Comparison of ENCODE assay signal across 6 cellular contexts in genomic region chr5:142013734-142014495, GRCh38. TPM values are rescaled to one million over a fixed set of nuclear protein-coding genes. Genes with fewer than 3 reads are reported as not detected.
DNase-seq lines count a peak whose midpoint lies in the region; ATAC-seq, FAIRE-seq and TF ChIP-seq lines count a peak whose summit lies in the region.

No MANE protein-coding gene starts in this region.

- peak overlapping the region; percentile 56 for H3K4me3 ChIP-seq in K562

- H3K9me1 ChIP-seq in K562 (ENCODE audit: control insufficient read depth, insufficient read depth, low read length): no peaks in the 10 kb centered on the region

- peak overlapping the region; percentile 93 for H3K4me2 ChIP-seq in K562 (ENCODE audit: insufficient read depth, low read length)

- intact Hi-C loops in K562 (cut with micrococcal nuclease): loop anchor here (2.0 kb wide), 1 partner anchor 45 kb away; the partner anchor contains the start of gene RNF14

- no TSS peak for BruUV-seq in K562 (replicated peaks; lab: Mats Ljungman, UMichigan)

- peaks cover 15% of the 10 kb centered on the region for H3K79me2 ChIP-seq in K562 (ENCODE audit: control insufficient read depth, insufficient read depth, low read length)

- no peak for TF ChIP-seq POLR2A in K562 (conservative IDR thresholded peaks at IDR 0.05)

- CTCF ChIA-PET in K562 (lab: Yijun Ruan, JAX; ENCODE audit: low intra/inter-chr PET ratio): interaction anchor here (0.8 to 1.3 kb wide), 2 partner anchors 43 to 129 kb away, joined by 3 read pairs; no protein-coding TSS in a partner anchor

- peak overlapping the region; percentile 85 to 87 for H3K9ac ChIP-seq in K562 (ENCODE audit: insufficient read depth in 1 of 2, low read depth in 2 of 2, low read length in 2 of 2)

- H3K27ac Mint-ChIP-seq in neural crest cell (ENCODE audit: unreplicated experiment): no peak overlapping the region

- H3K27ac ChIP-seq in K562 (ENCODE audit: extremely low read depth, low read depth, low read length): peak overlapping the region; percentile 91

- FAIRE-seq in K562 (lab: Jason Lieb, UNC): no peak

- H4K20me1 ChIP-seq in K562 (replicated peaks; ENCODE audit: control insufficient read depth, insufficient read depth, low read length): no peaks in the 10 kb centered on the region

- WGBS in K562 (ENCODE audit: insufficient coverage, low coverage, missing lambda C conversion rate): 72% methylated on average over 16 of the region's 16 CpGs

- POLR2A ChIA-PET in K562 (lab: Yijun Ruan, JAX): interaction anchor here (0.6 to 1.8 kb wide), 7 partner anchors 11 to 95 kb away, joined by 3 to 9 read pairs (median 3); partner anchors contain the start of gene NDFIP1

- in situ Hi-C loops in K562 (cut with MboI): no loop called here

- TF ChIP-seq CTCF in K562 (IDR thresholded peaks at IDR 0.05 in 2 of 3, conservative IDR thresholded peaks at IDR 0.05 in 1 of 3; ENCODE audit: insufficient read depth in 2 of 3, low read depth in 1 of 3, low read length in 3 of 3) (no peak), neural crest cell (conservative IDR thresholded peaks at IDR 0.05) (no peak)

- peak overlapping the region; percentile 89 for H2AFZ ChIP-seq in K562 (ENCODE audit: low read depth, low read length)

- H3K4me1 Mint-ChIP-seq in neural crest cell: peaks cover 30% of the 10 kb centered on the region

- DNase-seq in HT1080 (ENCODE audit: low read depth): peak; percentile 55
- DNase-seq in K562 (ENCODE audit: extremely low read depth in 1 of 4, low spot score in 3 of 4): peak in 3 of 4 experiments; percentile 32 to 52 (median 43)
- no peak for DNase-seq in neural crest cell (ENCODE audit: low read depth, low spot score)
- no peak for DNase-seq in SK-N-DZ (ENCODE audit: low spot score)
- DNase-seq in NCI-H1105 (lab: John Stamatoyannopoulos, UW): no peak
- no peak for DNase-seq in germinal center (ENCODE audit: low spot score)

- H3K4me3 Mint-ChIP-seq in neural crest cell: peak overlapping the region; percentile 89

- TF ChIP-seq EP300 in K562 (IDR thresholded peaks at IDR 0.05; ENCODE audit: low read length): no peak

- H3K27me3 ChIP-seq in K562 (ENCODE audit: control insufficient read depth in 2 of 2, insufficient read depth in 2 of 2, low read length in 2 of 2): no peaks in the 10 kb centered on the region

- no peaks in the 10 kb centered on the region for H3K9me3 ChIP-seq in K562 (replicated peaks; ENCODE audit: control insufficient read depth, insufficient read depth, low read depth, low read length)

- ATAC-seq in K562: peak; percentile 12

- TF ChIP-seq RAD21 in K562 (CRISPR knock-in tag; conservative IDR thresholded peaks at IDR 0.05 in 1 of 2, IDR thresholded peaks at IDR 0.05 in 1 of 2): no peak

- H3K36me3 ChIP-seq in K562 (ENCODE audit: control insufficient read depth, insufficient read depth, low read length): peaks cover 16% of the 10 kb centered on the region

- H3K27me3 Mint-ChIP-seq in neural crest cell (ENCODE audit: low read depth): no peaks in the 10 kb centered on the region

- no peaks in the 10 kb centered on the region for H3K9me3 Mint-ChIP-seq in neural crest cell

- H3K4me1 ChIP-seq in K562 (replicated peaks in 1 of 2; ENCODE audit: control insufficient read depth in 2 of 2, insufficient read depth in 2 of 2, low read length in 2 of 2): peaks cover 30 to 39% of the 10 kb centered on the region in 2 experiments

- peaks cover under 1% of the 10 kb centered on the region for H3K36me3 Mint-ChIP-seq in neural crest cell (ENCODE audit: low read depth)

TF ChIP-seq in K562, 482 proteins besides CTCF, POLR2A, EP300 and RAD21 (continues in another document):
- TF ChIP-seq COPS2 (conservative IDR thresholded peaks at IDR 0.05) (no peak), NCOA4 (IDR thresholded peaks at IDR 0.05; ENCODE audit: partially characterized antibody) (no peak), FOXJ2 (tag; IDR thresholded peaks at IDR 0.05) (no peak), PURB (CRISPR knock-in tag; IDR thresholded peaks at IDR 0.05; ENCODE audit: low read depth) (no peak)

RNA-seq across cellular contexts. Expression of gene GNPDA1, which starts 1.1 kb away (rescaled TPM):
- total RNA-seq in HT1080 (2014; rRNA removed; shearing (Covaris generic)): 77.4 and 93.7 TPM in 2 replicates
- polyA plus RNA-seq in HT1080 (2015; cell fraction: cytosol; rRNA removed): 55.4 and 63.7 TPM in 2 replicates
- polyA plus RNA-seq in HT1080 (2015; cell fraction: nucleus; rRNA removed): 53.4 and 80.3 TPM in 2 replicates
- 19.7 and 24.1 TPM in 2 replicates for total RNA-seq in K562 (2011; cell fraction: chromatin; rRNA removed; ENCODE audit: low replicate concordance)
- total RNA-seq in K562 (2011; cell fraction: nucleolus; rRNA removed): 17.4 and 22.8 TPM in 2 replicates
- total RNA-seq in K562 (2011; cell fraction: nucleoplasm; rRNA removed): 17.6 and 18.1 TPM in 2 replicates
- total RNA-seq in K562 (2014; rRNA removed) (26.4 and 35.6 TPM in 2 replicates), K562 (2014; rRNA removed; fragmentation: Illumina TruSeq; extraction: Trizol) (50.2 and 52.2 TPM in 2 replicates), K562 (2015; rRNA removed; fragmentation: Illumina TruSeq; extraction: Trizol) (52.2 and 55.2 TPM in 2 replicates), K562 (2021) (36.6 and 40.2 TPM in 2 replicates), neural crest cell (74.2 and 76.8 TPM in 2 replicates)
- polyA plus RNA-seq in K562 (2011; rRNA removed) (11.6 and 14.1 TPM in 2 replicates), K562 (2014; fragmentation: Illumina TruSeq; extraction: Trizol) (46.2 and 64.1 TPM in 2 replicates), K562 (2014; fragmentation: Nextera tagmentation; extraction: Ambion mirVana) (100 to 1,000 TPM; 119 to 145 TPM), K562 (2014; rRNA removed) (33.7 and 34.6 TPM in 2 replicates)
- 15.5 and 20.6 TPM in 2 replicates for polyA plus RNA-seq in K562 (2011; cell fraction: cytosol; rRNA removed)
- polyA plus RNA-seq in K562 (2011; cell fraction: nucleus; rRNA removed): 20.8 and 22.1 TPM in 2 replicates
- polyA plus RNA-seq in K562 (2012): 42.3 and 44.7 TPM in 2 replicates
- polyA minus RNA-seq in K562 (2011; rRNA and poly(A)+ RNA removed): 12.1 and 17.0 TPM in 2 replicates
- polyA minus RNA-seq in K562 (2011; cell fraction: cytosol; rRNA and poly(A)+ RNA removed): 13.9 and 18.3 TPM in 2 replicates
- 11.1 and 11.6 TPM in 2 replicates for polyA minus RNA-seq in K562 (2011; cell fraction: nucleus; rRNA and poly(A)+ RNA removed)
- 82.7 and 117 TPM in 2 replicates for polyA plus RNA-seq in SK-N-DZ (2014; cell fraction: cytosol; rRNA removed)
- polyA plus RNA-seq in SK-N-DZ (2014; cell fraction: nucleus; rRNA removed): 60.2 and 64.3 TPM in 2 replicates

RNA-seq across cellular contexts. Expression of gene RNF14, which starts 45.0 kb away (rescaled TPM):
- 66.0 and 87.1 TPM in 2 replicates for total RNA-seq in HT1080 (2014; rRNA removed; shearing (Covaris generic))
- polyA plus RNA-seq in HT1080 (2015; cell fraction: cytosol; rRNA removed): 44.7 and 45.9 TPM in 2 replicates
- polyA plus RNA-seq in HT1080 (2015; cell fraction: nucleus; rRNA removed): 38.2 and 40.7 TPM in 2 replicates
- total RNA-seq in K562 (2011; cell fraction: chromatin; rRNA removed; ENCODE audit: low replicate concordance): 48.4 and 50.0 TPM in 2 replicates
- total RNA-seq in K562 (2011; cell fraction: nucleolus; rRNA removed): 25.0 and 27.0 TPM in 2 replicates
- total RNA-seq in K562 (2011; cell fraction: nucleoplasm; rRNA removed): 37.1 and 41.4 TPM in 2 replicates
- 36.3 and 49.4 TPM in 2 replicates for total RNA-seq in K562 (2014; rRNA removed)
- 96.0 and 113 TPM in 2 replicates for total RNA-seq in K562 (2014; rRNA removed; fragmentation: Illumina TruSeq; extraction: Trizol)
- total RNA-seq in K562 (2015; rRNA removed; fragmentation: Illumina TruSeq; extraction: Trizol): 63.5 and 65.7 TPM in 2 replicates
- total RNA-seq in K562 (2021): 71.5 and 72.9 TPM in 2 replicates
- polyA plus RNA-seq in K562 (2011; rRNA removed): 40.2 and 75.1 TPM in 2 replicates
- 27.5 and 29.4 TPM in 2 replicates for polyA plus RNA-seq in K562 (2011; cell fraction: cytosol; rRNA removed)
- polyA plus RNA-seq in K562 (2011; cell fraction: nucleus; rRNA removed): 31.7 and 39.3 TPM in 2 replicates
- 71.4 and 72.1 TPM in 2 replicates for polyA plus RNA-seq in K562 (2012)
- polyA plus RNA-seq in K562 (2014; fragmentation: Illumina TruSeq; extraction: Trizol): 91.6 and 94.7 TPM in 2 replicates
- polyA plus RNA-seq in K562 (2014; fragmentation: Nextera tagmentation; extraction: Ambion mirVana): 100 to 1,000 TPM; 100 to 140 TPM
- 38.1 and 41.4 TPM in 2 replicates for polyA plus RNA-seq in K562 (2014; rRNA removed)
- polyA minus RNA-seq in K562 (2011; rRNA and poly(A)+ RNA removed): 49.8 and 68.3 TPM in 2 replicates
- 27.7 and 44.4 TPM in 2 replicates for polyA minus RNA-seq in K562 (2011; cell fraction: cytosol; rRNA and poly(A)+ RNA removed)
- 20.3 and 28.5 TPM in 2 replicates for polyA minus RNA-seq in K562 (2011; cell fraction: nucleus; rRNA and poly(A)+ RNA removed)
- total RNA-seq in neural crest cell: 36.9 and 41.4 TPM in 2 replicates
- polyA plus RNA-seq in SK-N-DZ (2014; cell fraction: cytosol; rRNA removed): 26.3 and 31.2 TPM in 2 replicates
- polyA plus RNA-seq in SK-N-DZ (2014; cell fraction: nucleus; rRNA removed): 17.5 and 22.5 TPM in 2 replicates

RNA-seq across cellular contexts. Expression of gene PCDH12, which starts 55.9 kb away (rescaled TPM):
- 0.14 and 0.17 TPM in 2 replicates for total RNA-seq in HT1080 (2014; rRNA removed; shearing (Covaris generic))
- polyA plus RNA-seq in HT1080 (2015; cell fraction: cytosol; rRNA removed): 0.45 and 0.85 TPM in 2 replicates
- polyA plus RNA-seq in HT1080 (2015; cell fraction: nucleus; rRNA removed): 2.0 and 3.1 TPM in 2 replicates
- not detected in 2 replicates for total RNA-seq in K562 (2011; cell fraction: chromatin; rRNA removed; ENCODE audit: low replicate concordance)
- under 0.01 TPM in 1 of 2 replicates, not detected in the other for total RNA-seq in K562 (2011; cell fraction: nucleolus; rRNA removed)
- not detected in 2 replicates for total RNA-seq in K562 (2011; cell fraction: nucleoplasm; rRNA removed)
- total RNA-seq in K562 (2014; rRNA removed) (0.04 TPM in 1 of 2 replicates, not detected in the other), K562 (2014; rRNA removed; fragmentation: Illumina TruSeq; extraction: Trizol) (0.03 TPM in 1 of 2 replicates, not detected in the other), K562 (2015; rRNA removed; fragmentation: Illumina TruSeq; extraction: Trizol) (not detected in 2 replicates), K562 (2021) (0.04 TPM in 1 of 2 replicates, not detected in the other), neural crest cell (0.25 and 0.61 TPM in 2 replicates)
- polyA plus RNA-seq in K562 (2011; rRNA removed) (not detected in 2 replicates), K562 (2014; fragmentation: Illumina TruSeq; extraction: Trizol) (0.01 and 0.03 TPM in 2 replicates), K562 (2014; fragmentation: Nextera tagmentation; extraction: Ambion mirVana) (under 1 TPM; 0.01 TPM), K562 (2014; rRNA removed) (0.01 TPM in 1 of 2 replicates, not detected in the other)
- polyA plus RNA-seq in K562 (2011; cell fraction: cytosol; rRNA removed): under 0.01 TPM in 1 of 2 replicates, not detected in the other
- polyA plus RNA-seq in K562 (2011; cell fraction: nucleus; rRNA removed): not detected in 2 replicates
- polyA plus RNA-seq in K562 (2012): 0.03 and 0.79 TPM in 2 replicates
- not detected in 2 replicates for polyA minus RNA-seq in K562 (2011; rRNA and poly(A)+ RNA removed)
- not detected in 2 replicates for polyA minus RNA-seq in K562 (2011; cell fraction: cytosol; rRNA and poly(A)+ RNA removed)
- not detected in 2 replicates for polyA minus RNA-seq in K562 (2011; cell fraction: nucleus; rRNA and poly(A)+ RNA removed)
- 0.03 TPM in 1 of 2 replicates, not detected in the other for polyA plus RNA-seq in SK-N-DZ (2014; cell fraction: cytosol; rRNA removed)
- polyA plus RNA-seq in SK-N-DZ (2014; cell fraction: nucleus; rRNA removed): 0.04 TPM in 1 of 2 replicates, not detected in the other

Comparison
In these comparisons a context has a peak if more than half of its experiments do, and no peak if none do; other contexts are left out.
1. DNase-seq: peak in HT1080 (single experiment) and K562 (3 of 4); none in neural crest cell (single experiment), SK-N-DZ (single experiment), NCI-H1105 (single experiment) and germinal center (single experiment).